Comparison of ENCODE assay signal across 1 cellular context in the genomic region with DNA sequence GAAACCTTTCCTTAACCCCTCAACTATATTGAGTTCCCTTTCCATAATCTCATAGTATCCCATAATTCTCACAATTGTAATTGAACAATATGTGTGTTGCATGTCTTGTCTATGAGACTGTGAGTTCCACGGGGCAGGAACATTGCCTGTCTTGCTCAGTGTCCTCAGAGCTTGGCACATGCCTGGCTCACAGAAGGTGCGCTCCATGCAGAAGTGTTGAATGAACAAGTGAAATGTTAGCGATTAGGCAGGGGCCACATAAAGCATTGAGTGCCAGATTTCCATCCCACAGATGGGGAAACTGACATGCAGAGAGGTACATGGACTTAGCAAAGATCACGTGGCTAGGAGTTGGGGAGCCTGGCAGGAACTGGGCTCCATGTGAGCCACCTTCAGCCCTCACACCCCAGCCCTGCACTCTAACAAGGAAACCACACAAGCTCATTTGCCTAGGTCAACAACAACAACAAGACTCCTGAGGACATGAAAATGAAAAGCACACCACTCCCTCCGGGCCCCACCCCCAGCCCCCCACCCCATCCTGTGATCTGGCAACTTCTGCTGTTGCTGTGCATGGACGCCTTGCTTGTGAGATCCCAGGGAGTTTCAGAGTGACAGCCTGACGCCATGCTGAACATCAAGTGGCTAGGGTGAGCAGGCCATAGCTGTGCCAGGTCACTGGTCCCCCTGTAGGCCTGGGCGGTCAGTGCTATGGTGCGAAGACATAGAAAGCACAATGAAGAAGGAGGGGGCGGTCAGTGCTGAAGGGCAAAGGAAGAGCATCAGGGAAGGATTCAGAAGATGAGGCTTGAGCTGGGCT.
TF ChIP-seq lines count a peak whose summit lies in the region.

No MANE protein-coding gene starts in this region.

TF ChIP-seq in H1, 55 proteins besides CTCF, POLR2A, EP300 and RAD21:
- TF ChIP-seq, protein P1, sequence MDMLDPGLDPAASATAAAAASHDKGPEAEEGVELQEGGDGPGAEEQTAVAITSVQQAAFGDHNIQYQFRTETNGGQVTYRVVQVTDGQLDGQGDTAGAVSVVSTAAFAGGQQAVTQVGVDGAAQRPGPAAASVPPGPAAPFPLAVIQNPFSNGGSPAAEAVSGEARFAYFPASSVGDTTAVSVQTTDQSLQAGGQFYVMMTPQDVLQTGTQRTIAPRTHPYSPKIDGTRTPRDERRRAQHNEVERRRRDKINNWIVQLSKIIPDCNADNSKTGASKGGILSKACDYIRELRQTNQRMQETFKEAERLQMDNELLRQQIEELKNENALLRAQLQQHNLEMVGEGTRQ (IDR thresholded peaks at IDR 0.05; ENCODE audit: low read length) = no peak
- no peak for TF ChIP-seq SRF (IDR thresholded peaks at IDR 0.05; ENCODE audit: low read depth, low read length)
- no peak for TF ChIP-seq TCF12 (IDR thresholded peaks at IDR 0.05; ENCODE audit: low read depth, low read length)
- no peak for TF ChIP-seq BCL11A (IDR thresholded peaks at IDR 0.05; ENCODE audit: low read depth in 2 of 2, low read length in 2 of 2)
- no peak for TF ChIP-seq CHD1 (IDR thresholded peaks at IDR 0.05; ENCODE audit: low read depth, low read length)
- no peak for TF ChIP-seq CEBPB (IDR thresholded peaks at IDR 0.05; ENCODE audit: low read depth, low read length)
- TF ChIP-seq CBX5 (IDR thresholded peaks at IDR 0.05; ENCODE audit: low read depth, low read length) = no peak
- no peak for TF ChIP-seq HDAC6 (IDR thresholded peaks at IDR 0.05; ENCODE audit: low read depth, low read length)
- no peak for TF ChIP-seq EGR1 (IDR thresholded peaks at IDR 0.05; ENCODE audit: borderline replicate concordance, low read depth, low read length)
- TF ChIP-seq PHF8 (conservative IDR thresholded peaks at IDR 0.05; ENCODE audit: low read depth, low read length) = no peak
- no peak for TF ChIP-seq ASH2L (IDR thresholded peaks at IDR 0.05; ENCODE audit: low read length)
